ENCODE assay signal across 17 cellular contexts in the genomic region with DNA sequence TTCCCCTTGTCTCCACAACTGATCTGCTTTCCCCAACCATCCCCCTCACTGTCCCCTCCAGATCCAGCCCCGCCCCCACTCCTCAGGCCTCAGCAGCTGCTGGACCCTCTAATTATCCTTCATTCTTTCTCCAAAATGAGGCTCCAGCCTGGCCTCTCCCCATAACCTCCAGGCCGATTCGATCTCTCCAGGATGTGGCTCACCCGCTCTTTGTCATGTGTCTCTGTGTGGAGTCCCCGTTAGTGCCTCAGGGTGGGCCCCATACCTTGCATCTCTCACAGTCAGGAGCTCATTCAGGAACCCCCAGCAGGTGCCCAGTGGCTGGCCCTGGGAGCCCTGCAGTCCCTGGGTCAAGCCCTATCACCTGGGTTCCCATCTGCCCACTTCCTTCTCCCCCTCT. TPM values are rescaled to one million over a fixed set of nuclear protein-coding genes. Genes with fewer than 3 reads are reported as not detected.
A peak's percentile ranks its signal among the peaks of the same experiment; 100 is the strongest.
DNase-seq lines count a peak whose midpoint lies in the region; ATAC-seq and TF ChIP-seq lines count a peak whose summit lies in the region.
"Had no signal": no experiment of that assay in that cellular context is flagged by ENCODE, and none has a peak within 500 bp of the region (broad histone marks: within the 10 kb centered on the region; RNA-seq: fewer than 3 reads in every experiment).

No MANE protein-coding gene starts in this region.

- H3K4me3 Mint-ChIP-seq in activated CD8-positive, alpha-beta memory T cell treated with anti-CD3 and anti-CD28 coated beads, Interleukin-2, amount 10 ng/mL, durations not matched to agents 7 days and 5 days: no peak overlapping the region
- H3K4me3 Mint-ChIP-seq in endothelial cell (ENCODE audit: unreplicated experiment) (no peak overlapping the region), HFFc6 (no peak overlapping the region)
- no peak overlapping the region for H3K4me3 Mint-ChIP-seq in stimulated activated naive B cell treated with anti-CD40 and anti-IgM and Interleukin-4, amounts not matched to agents 10 μg/mL and 1 μg/mL and 100 μg/mL, for 72 hours
- H3K4me3 Mint-ChIP-seq: activated T-helper 1 cell treated with anti-CD3 and anti-CD28 coated beads, Interleukin-12 subunit alpha, Interleukin-12 subunit beta, Interleukin-2, Interleukin-4 antibody, amounts not matched to agents 30 ng/mL and 10 ng/mL and 1 ng/mL, durations not matched to agents 14 hours and 24 hours and 36 hours had no signal

- no peaks in the 10 kb centered on the region for H3K9me3 Mint-ChIP-seq in activated CD8-positive, alpha-beta memory T cell treated with anti-CD3 and anti-CD28 coated beads, Interleukin-2, amount 10 ng/mL, durations not matched to agents 7 days and 5 days (ENCODE audit: low read depth)
- H3K9me3 Mint-ChIP-seq in endothelial cell (ENCODE audit: unreplicated experiment): no peaks in the 10 kb centered on the region
- no peaks in the 10 kb centered on the region for H3K9me3 Mint-ChIP-seq in stimulated activated naive B cell treated with anti-CD40 and anti-IgM and Interleukin-4, amounts not matched to agents 10 μg/mL and 1 μg/mL and 100 μg/mL, for 72 hours
- no peaks in the 10 kb centered on the region for H3K9me3 Mint-ChIP-seq in HFFc6
- H3K9me3 Mint-ChIP-seq: activated T-helper 1 cell treated with anti-CD3 and anti-CD28 coated beads, Interleukin-12 subunit alpha, Interleukin-12 subunit beta, Interleukin-2, Interleukin-4 antibody, amounts not matched to agents 30 ng/mL and 10 ng/mL and 1 ng/mL, durations not matched to agents 14 hours and 24 hours and 36 hours; naive B cell had no signal

- H3K36me3 ChIP-seq in KOPT-K1 (ENCODE audit: insufficient read depth, low read length): no peaks in the 10 kb centered on the region
- H3K36me3 ChIP-seq: suprapubic skin had no signal

- H3K4me1 Mint-ChIP-seq in activated CD8-positive, alpha-beta memory T cell treated with anti-CD3 and anti-CD28 coated beads, Interleukin-2, amount 10 ng/mL, durations not matched to agents 7 days and 5 days: peaks cover 29% of the 10 kb centered on the region
- H3K4me1 Mint-ChIP-seq in endothelial cell (ENCODE audit: unreplicated experiment) (peaks cover 12% of the 10 kb centered on the region), HFFc6 (ENCODE audit: low read depth) (no peaks in the 10 kb centered on the region; the same call in 1 of the 2 replicates)
- H3K4me1 Mint-ChIP-seq in stimulated activated naive B cell treated with anti-CD40 and anti-IgM and Interleukin-4, amounts not matched to agents 10 μg/mL and 1 μg/mL and 100 μg/mL, for 72 hours: peaks cover 29 to 55% of the 10 kb centered on the region in 2 donors

- no peaks in the 10 kb centered on the region for H3K9me3 ChIP-seq in KOPT-K1 (ENCODE audit: insufficient read depth, low read length, poor library complexity, severe bottlenecking)
- H3K9me3 ChIP-seq: suprapubic skin had no signal

- H3K27me3 Mint-ChIP-seq in activated CD8-positive, alpha-beta memory T cell treated with anti-CD3 and anti-CD28 coated beads, Interleukin-2, amount 10 ng/mL, durations not matched to agents 7 days and 5 days: no peaks in the 10 kb centered on the region
- H3K27me3 Mint-ChIP-seq in endothelial cell (ENCODE audit: unreplicated experiment) (peaks cover 10% of the 10 kb centered on the region), HFFc6 (ENCODE audit: insufficient read depth) (peaks cover 6% of the 10 kb centered on the region)
- H3K27me3 Mint-ChIP-seq in stimulated activated naive B cell treated with anti-CD40 and anti-IgM and Interleukin-4, amounts not matched to agents 10 μg/mL and 1 μg/mL and 100 μg/mL, for 72 hours: no peaks in the 10 kb centered on the region
- H3K27me3 Mint-ChIP-seq: naive B cell had no signal

- DNase-seq in activated CD8-positive, alpha-beta memory T cell treated with anti-CD3 and anti-CD28 coated beads, Interleukin-2, amount 10 ng/mL, durations not matched to agents 7 days and 5 days: peak; percentile 75
- no peak for DNase-seq in activated CD8-positive, alpha-beta memory T cell treated with anti-CD3 and anti-CD28 coated beads, Interleukin-2, amount 50 U/mL, for 48 hours
- DNase-seq in endothelial cell (ENCODE audit: low spot score) (no peak), SW480 (ENCODE audit: low spot score) (no peak), HFFc6 (no peak)
- no peak for DNase-seq in stimulated activated naive B cell treated with anti-CD40 and anti-IgM and Interleukin-4, amounts not matched to agents 10 μg/mL and 1 μg/mL and 100 μg/mL, for 72 hours
- DNase-seq: activated CD4-positive, alpha-beta T cell treated with anti-CD3 and anti-CD28 coated beads, Interleukin-2, amount 50 U/mL, for 48 hours; effector CD8-positive, alpha-beta T cell; naive B cell; NCI-H446 treated with DMSO at 0.1 percent for 48 hours; stimulated activated CD4-positive, alpha-beta T cell treated with anti-CD3 and anti-CD28 coated beads, Interleukin-2, amount 100 ng/mL, for 48 hours had no signal

- H3K27ac ChIP-seq in KOPT-K1 (ENCODE audit: low read depth, low read length, poor library complexity, severe bottlenecking): peak overlapping the region; percentile 89
- H3K27ac ChIP-seq: C4-2B, suprapubic skin had no signal

- CTCF ChIA-PET in activated CD8-positive, alpha-beta memory T cell treated with anti-CD3 and anti-CD28 coated beads, Interleukin-2, amount 10 ng/mL, durations not matched to agents 7 days and 5 days (lab: Charles Lee): interaction anchor here (0.7 to 3.1 kb wide), 11 partner anchors 9 to 241 kb away, joined by 3 to 17 read pairs (median 3); partner anchors contain the start of gene ZCWPW1

- TF ChIP-seq CTCF in endothelial cell (IDR thresholded peaks at IDR 0.05; ENCODE audit: unreplicated experiment): no peak
- TF ChIP-seq CTCF in HFFc6 (IDR thresholded peaks at IDR 0.05): no peak

- peak overlapping the region; percentile 80 for H3K27ac Mint-ChIP-seq in activated CD8-positive, alpha-beta memory T cell treated with anti-CD3 and anti-CD28 coated beads, Interleukin-2, amount 10 ng/mL, durations not matched to agents 7 days and 5 days
- peak overlapping the region; percentile 13 for H3K27ac Mint-ChIP-seq in endothelial cell (ENCODE audit: unreplicated experiment)
- peak overlapping the region; percentile 4 for H3K27ac Mint-ChIP-seq in stimulated activated naive B cell treated with anti-CD40 and anti-IgM and Interleukin-4, amounts not matched to agents 10 μg/mL and 1 μg/mL and 100 μg/mL, for 72 hours
- no peak overlapping the region for H3K27ac Mint-ChIP-seq in HFFc6
- H3K27ac Mint-ChIP-seq: activated T-helper 1 cell treated with anti-CD3 and anti-CD28 coated beads, Interleukin-12 subunit alpha, Interleukin-12 subunit beta, Interleukin-2, Interleukin-4 antibody, amounts not matched to agents 30 ng/mL and 10 ng/mL and 1 ng/mL, durations not matched to agents 14 hours and 24 hours and 36 hours had no signal

- ATAC-seq in activated CD8-positive, alpha-beta memory T cell treated with anti-CD3 and anti-CD28 coated beads, Interleukin-2, amount 10 ng/mL, durations not matched to agents 7 days and 5 days: peak; percentile 80
- ATAC-seq in stimulated activated naive B cell treated with anti-CD40 and anti-IgM and Interleukin-4, amounts not matched to agents 10 μg/mL and 1 μg/mL and 100 μg/mL, for 72 hours (replicated peaks): no peak
- ATAC-seq in HG03342 (IDR thresholded peaks at IDR 0.05; ENCODE audit: unreplicated experiment): no peak

- H3K36me3 Mint-ChIP-seq in activated CD8-positive, alpha-beta memory T cell treated with anti-CD3 and anti-CD28 coated beads, Interleukin-2, amount 10 ng/mL, durations not matched to agents 7 days and 5 days: peaks cover 1% of the 10 kb centered on the region
- H3K36me3 Mint-ChIP-seq in endothelial cell (ENCODE audit: low read depth, unreplicated experiment) (no peaks in the 10 kb centered on the region), HFFc6 (ENCODE audit: low read depth) (no peaks in the 10 kb centered on the region)
- H3K36me3 Mint-ChIP-seq in stimulated activated naive B cell treated with anti-CD40 and anti-IgM and Interleukin-4, amounts not matched to agents 10 μg/mL and 1 μg/mL and 100 μg/mL, for 72 hours: no peaks in the 10 kb centered on the region
- H3K36me3 Mint-ChIP-seq: naive B cell had no signal

RNA-seq across cellular contexts. Expression of gene PILRA, which starts 1.3 kb away (rescaled TPM):
- total RNA-seq in activated CD8-positive, alpha-beta memory T cell treated with anti-CD3 and anti-CD28 coated beads, Interleukin-2, amount 10 ng/mL, durations not matched to agents 7 days and 5 days: 1 to 10 TPM; 1.3 to 3.4 TPM
- total RNA-seq in endothelial cell (ENCODE audit: unreplicated experiment): 4.2 TPM
- under 1 TPM in 4 of 6 experiments, not detected in 2; 0.30 to 0.34 (median 0.31) TPM for total RNA-seq in HFFc6 (2021; fragmentation: NEBNext Ultra II Directional; extraction: Animal tissue kit (Norgen Biotek cat#: 25700))
- total RNA-seq: A172 had no signal

RNA-seq across cellular contexts. Expression of gene PILRB, which starts 16.7 kb away (rescaled TPM):
- total RNA-seq in activated CD8-positive, alpha-beta memory T cell treated with anti-CD3 and anti-CD28 coated beads, Interleukin-2, amount 10 ng/mL, durations not matched to agents 7 days and 5 days: 10 to 100 TPM; 46.0 to 67.8 TPM
- total RNA-seq in endothelial cell (ENCODE audit: unreplicated experiment): 40.1 TPM
- total RNA-seq in HFFc6 (2021; fragmentation: NEBNext Ultra II Directional; extraction: Animal tissue kit (Norgen Biotek cat#: 25700)): 10 to 100 TPM in 4 of 6 experiments, 1 to 10 TPM in 2; 7.0 to 12.6 (median 10.6) TPM

RNA-seq across cellular contexts. Expression of gene ZCWPW1, which starts 53.9 kb away (rescaled TPM):
- 1 to 10 TPM; 2.6 to 3.3 TPM for total RNA-seq in activated CD8-positive, alpha-beta memory T cell treated with anti-CD3 and anti-CD28 coated beads, Interleukin-2, amount 10 ng/mL, durations not matched to agents 7 days and 5 days
- total RNA-seq in endothelial cell (ENCODE audit: unreplicated experiment): 2.2 TPM
- total RNA-seq in HFFc6 (2021; fragmentation: NEBNext Ultra II Directional; extraction: Animal tissue kit (Norgen Biotek cat#: 25700)): 1 to 10 TPM in 4 of 6 experiments, under 1 TPM in 2; 0.55 to 1.7 (median 1.2) TPM

RNA-seq across cellular contexts. Expression of gene MEPCE, which starts 55.0 kb away (rescaled TPM):
- total RNA-seq in activated CD8-positive, alpha-beta memory T cell treated with anti-CD3 and anti-CD28 coated beads, Interleukin-2, amount 10 ng/mL, durations not matched to agents 7 days and 5 days: 10 to 100 TPM; 42.4 to 50.2 TPM
- total RNA-seq in endothelial cell (ENCODE audit: unreplicated experiment): 30.5 TPM
- 10 to 100 TPM; 38.7 to 42.9 (median 41.2) TPM for total RNA-seq in HFFc6 (2021; fragmentation: NEBNext Ultra II Directional; extraction: Animal tissue kit (Norgen Biotek cat#: 25700))
